Comparison of ENCODE assay signal across 12 cellular contexts in the genomic region with DNA sequence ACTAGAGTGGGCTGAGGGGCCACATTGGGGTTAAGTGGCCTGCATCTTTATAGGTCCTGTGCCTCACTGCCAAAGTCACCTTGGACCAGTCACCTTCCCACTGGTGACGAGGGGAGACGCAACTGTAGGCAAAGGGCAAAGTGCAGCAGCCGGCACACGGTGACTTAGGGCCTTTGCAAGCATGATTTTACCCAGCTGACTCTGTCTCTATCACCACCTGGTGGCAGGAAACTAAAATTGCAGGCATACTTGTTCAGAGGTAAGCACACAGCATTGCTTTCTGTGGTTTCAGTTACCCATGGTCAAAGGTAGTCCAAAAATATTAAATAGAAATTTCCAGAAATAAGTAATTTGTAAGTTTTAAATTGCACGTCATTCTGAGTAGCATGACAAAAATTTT.
DNase-seq lines count a peak whose midpoint lies in the region; TF ChIP-seq lines count a peak whose summit lies in the region.
"Had no signal": no experiment of that assay in that cellular context is flagged by ENCODE, and none has a peak within 500 bp of the region (broad histone marks: within the 10 kb centered on the region; RNA-seq: fewer than 3 reads in every experiment).

No MANE protein-coding gene starts in this region.

- H3K36me3 ChIP-seq in brain microvascular endothelial cell (replicated peaks) = no peaks in the 10 kb centered on the region
- no peaks in the 10 kb centered on the region for H3K36me3 ChIP-seq in neural progenitor cell
- no peaks in the 10 kb centered on the region for H3K36me3 ChIP-seq in tibial artery
- H3K36me3 ChIP-seq: vagina had no signal

- H3K4me1 ChIP-seq in neural progenitor cell (no peaks in the 10 kb centered on the region), tibial artery (no peaks in the 10 kb centered on the region)
- H3K4me1 ChIP-seq: vagina had no signal

- no peaks in the 10 kb centered on the region for H3F3A ChIP-seq in neural progenitor cell (ENCODE audit: low read depth)

- TF ChIP-seq CTCF in LNCaP clone FGC (IDR thresholded peaks at IDR 0.05; ENCODE audit: control insufficient read depth, extremely low read depth, insufficient read depth) (peak; percentile 52), brain microvascular endothelial cell (IDR thresholded peaks at IDR 0.05; ENCODE audit: low read depth, low read length, missing control alignments) (peak; percentile 49), neural progenitor cell (IDR thresholded peaks at IDR 0.05) (peak; percentile 65), tibial artery (IDR thresholded peaks at IDR 0.05) (no peak)

- peaks cover 17% of the 10 kb centered on the region for H3K9me3 Mint-ChIP-seq in neural progenitor cell

- H3K4me1 Mint-ChIP-seq in neural progenitor cell = no peaks in the 10 kb centered on the region
- H3K4me1 Mint-ChIP-seq: naive thymus-derived CD4-positive, alpha-beta T cell had no signal

- no peaks in the 10 kb centered on the region for H3K79me2 ChIP-seq in neural progenitor cell (ENCODE audit: low read depth)

- no peak overlapping the region for H3K27ac ChIP-seq in brain microvascular endothelial cell
- no peak overlapping the region for H3K27ac ChIP-seq in neural progenitor cell
- no peak overlapping the region for H3K27ac ChIP-seq in tibial artery
- H3K27ac ChIP-seq: vagina had no signal

- in situ Hi-C loops in brain microvascular endothelial cell (cut with HindIII; ENCODE audit: low pct_ligation_motif_present, low sequenced_read_pairs) = no loop called here

- H3K4me3 Mint-ChIP-seq in neural progenitor cell = no peak overlapping the region
- H3K4me3 Mint-ChIP-seq: CD4-positive, alpha-beta T cell; naive thymus-derived CD4-positive, alpha-beta T cell had no signal

- H3K9me3 ChIP-seq in neural progenitor cell (ENCODE audit: low read depth) (no peaks in the 10 kb centered on the region), tibial artery (peaks cover 0 to 11% (median 9%) of the 10 kb centered on the region in 3 donors)
- H3K9me3 ChIP-seq: vagina had no signal

- no peak overlapping the region for H3K27ac Mint-ChIP-seq in neural progenitor cell
- H3K27ac Mint-ChIP-seq: CD4-positive, alpha-beta T cell; naive thymus-derived CD4-positive, alpha-beta T cell had no signal

- no peaks in the 10 kb centered on the region for H3K27me3 Mint-ChIP-seq in neural progenitor cell (ENCODE audit: insufficient read depth, low read depth)
- H3K27me3 Mint-ChIP-seq: CD4-positive, alpha-beta T cell had no signal

- H3K9ac ChIP-seq in neural progenitor cell = no peak overlapping the region

- DNase-seq in SKM-1 treated with dmso at 0.1 percent for 144 hours (lab: John Stamatoyannopoulos, UW; ENCODE audit: unreplicated experiment) (peak; percentile 12), SKM-1 (lab: John Stamatoyannopoulos, UW; ENCODE audit: unreplicated experiment) (no peak), LNCaP clone FGC (ENCODE audit: low read depth) (peak; percentile 17), brain microvascular endothelial cell (no peak), neural progenitor cell (ENCODE audit: low spot score) (peak; percentile 33), tibial artery (no peak), GDM1 (lab: John Stamatoyannopoulos, UW) (no peak), cortex of kidney (lab: John Stamatoyannopoulos, UW) (no peak)
- DNase-seq: CD4-positive, alpha-beta T cell; naive thymus-derived CD4-positive, alpha-beta T cell; NCI-H1436 had no signal

- H4K20me1 ChIP-seq in neural progenitor cell (ENCODE audit: low read depth) = peaks cover 4% of the 10 kb centered on the region

- peaks cover 18% of the 10 kb centered on the region for H3K36me3 Mint-ChIP-seq in neural progenitor cell

- H3K4me3 ChIP-seq in LNCaP clone FGC (ENCODE audit: low read depth, low read length) (no peak overlapping the region), brain microvascular endothelial cell (ENCODE audit: low read depth, low read length) (no peak overlapping the region), neural progenitor cell (no peak overlapping the region), tibial artery (no peak overlapping the region)
- H3K4me3 ChIP-seq: vagina had no signal

- intact Hi-C loops in tibial artery (cut with DNase I; ENCODE audit: low total_unique reads) = no loop called here

- no peak overlapping the region for H3K4me2 ChIP-seq in neural progenitor cell

- no peak overlapping the region for H2AFZ ChIP-seq in neural progenitor cell (replicated peaks)

- H3K27me3 ChIP-seq in brain microvascular endothelial cell (replicated peaks) = no peaks in the 10 kb centered on the region
- H3K27me3 ChIP-seq in neural progenitor cell = no peaks in the 10 kb centered on the region
- peaks cover 0 to 5% of the 10 kb centered on the region in 2 donors for H3K27me3 ChIP-seq in tibial artery
- H3K27me3 ChIP-seq: vagina had no signal

Comparison
In these comparisons a context has a peak if more than half of its experiments do, and no peak if none do; other contexts are left out.
1. DNase-seq: peak in SKM-1 treated with dmso at 0.1 percent for 144 hours (single experiment), LNCaP clone FGC (single experiment) and neural progenitor cell (single experiment); none in SKM-1 (single experiment), brain microvascular endothelial cell (single experiment), tibial artery (0 of 2), GDM1 (single experiment) and cortex of kidney (single experiment).
2. CTCF ChIP-seq: peak in LNCaP clone FGC (single experiment), brain microvascular endothelial cell (single experiment) and neural progenitor cell (single experiment); none in tibial artery (0 of 2).